In genomic region chr3:121660356-121661171, GRCh38 we compare ENCODE assay signal across 8 cellular contexts. TPM values are rescaled to one million over a fixed set of nuclear protein-coding genes. Genes with fewer than 3 reads are reported as not detected.
DNase-seq lines count a peak whose midpoint lies in the region; ATAC-seq, FAIRE-seq and TF ChIP-seq lines count a peak whose summit lies in the region.

Gene HCLS1, minus strand, starts transcription at chr3:121660903. Its CDS starts 2,556 bp downstream, at chr3:121658347.

- H3K4me1 ChIP-seq in upper lobe of right lung = peaks cover 8% of the 10 kb centered on the region

- peak within 1 kb of the TSS; percentile 38 for H3K4me3 ChIP-seq in upper lobe of right lung

- CTCF ChIA-PET in activated CD4-positive, alpha-beta memory T cell treated with anti-CD3 and anti-CD28 coated beads for 36 hours (lab: Charles Lee) = interaction anchor here (0.6 to 1.5 kb wide), 4 partner anchors 90 to 160 kb away, joined by 3 to 11 read pairs (median 3); partner anchors contain the start of genes GOLGB1 and POLQ

- H3K4me3 Mint-ChIP-seq in activated CD4-positive, alpha-beta memory T cell treated with anti-CD3 and anti-CD28 coated beads for 36 hours = peak within 1 kb of the TSS; percentile 97
- H3K4me3 Mint-ChIP-seq in endothelial cell (ENCODE audit: unreplicated experiment) = peak within 1 kb of the TSS; percentile 63

- H3K9me3 ChIP-seq in upper lobe of right lung = no peaks in the 10 kb centered on the region

- H3K27me3 ChIP-seq in upper lobe of right lung = no peaks in the 10 kb centered on the region

- H3K27me3 Mint-ChIP-seq in activated CD4-positive, alpha-beta memory T cell treated with anti-CD3 and anti-CD28 coated beads for 36 hours = no peaks in the 10 kb centered on the region
- H3K27me3 Mint-ChIP-seq in endothelial cell (ENCODE audit: unreplicated experiment) = peaks cover 8% of the 10 kb centered on the region

- POLR2A ChIA-PET in activated CD4-positive, alpha-beta memory T cell treated with anti-CD3 and anti-CD28 coated beads for 36 hours (lab: Charles Lee) = interaction anchor here (0.9 to 2.0 kb wide), 5 partner anchors 17 to 1406 kb away, joined by 3 to 6 read pairs (median 5); partner anchors contain the start of genes GOLGB1 and PDIA5

- H3K36me3 Mint-ChIP-seq in activated CD4-positive, alpha-beta memory T cell treated with anti-CD3 and anti-CD28 coated beads for 36 hours = peaks cover 55% of the 10 kb centered on the region
- peaks cover 53% of the 10 kb centered on the region for H3K36me3 Mint-ChIP-seq in endothelial cell (ENCODE audit: low read depth, unreplicated experiment)

- H3K9me3 Mint-ChIP-seq in activated CD4-positive, alpha-beta memory T cell treated with anti-CD3 and anti-CD28 coated beads for 36 hours = peaks cover 2% of the 10 kb centered on the region
- no peaks in the 10 kb centered on the region for H3K9me3 Mint-ChIP-seq in endothelial cell (ENCODE audit: unreplicated experiment)

- intact Hi-C loops in activated CD4-positive, alpha-beta memory T cell treated with anti-CD3 and anti-CD28 coated beads for 36 hours (cut with micrococcal nuclease) = loop anchor here (1.0 to 5.0 kb wide), 10 partner anchors 74 to 1566 kb away; partner anchors contain the start of genes EAF2, GOLGB1, GSK3B and IQCB1
- intact Hi-C loops in upper lobe of right lung (cut with DNase I) = no loop called here

- H3K27ac Mint-ChIP-seq in activated CD4-positive, alpha-beta memory T cell treated with anti-CD3 and anti-CD28 coated beads for 36 hours = peak within 1 kb of the TSS; percentile 100
- H3K27ac Mint-ChIP-seq in endothelial cell (ENCODE audit: unreplicated experiment) = peak within 1 kb of the TSS; percentile 92

- no peak for FAIRE-seq in HTR-8/SVneo (lab: Jason Lieb, UNC)

- peak; percentile 86 for ATAC-seq in upper lobe of right lung

- DNase-seq in CD1c-positive myeloid dendritic cell (ENCODE audit: extremely low spot score) = peak; percentile 88
- DNase-seq in GM20000 (ENCODE audit: low spot score) = peak; percentile 78
- DNase-seq in HTR-8/SVneo (ENCODE audit: insufficient read length, low spot score) = peak; percentile 11
- DNase-seq in activated CD4-positive, alpha-beta memory T cell treated with anti-CD3 and anti-CD28 coated beads for 36 hours = peak; percentile 83
- DNase-seq in endothelial cell (ENCODE audit: low spot score) = peak; percentile 21
- peak; percentile 77 for DNase-seq in pons (ENCODE audit: low spot score)
- peak; percentile 76 for DNase-seq in upper lobe of right lung
- DNase-seq in occipital lobe (lab: John Stamatoyannopoulos, UW) = no peak

- TF ChIP-seq CTCF in GM20000 (IDR thresholded peaks at IDR 0.05; ENCODE audit: extremely low read depth, missing control alignments) = no peak
- no peak for TF ChIP-seq CTCF in endothelial cell (IDR thresholded peaks at IDR 0.05; ENCODE audit: unreplicated experiment)
- TF ChIP-seq CTCF in upper lobe of right lung (IDR thresholded peaks at IDR 0.05) = no peak

- H3K36me3 ChIP-seq in upper lobe of right lung = peaks cover 29% of the 10 kb centered on the region

- peak within 1 kb of the TSS; percentile 77 for H3K27ac ChIP-seq in upper lobe of right lung

- peaks cover 47% of the 10 kb centered on the region for H3K4me1 Mint-ChIP-seq in activated CD4-positive, alpha-beta memory T cell treated with anti-CD3 and anti-CD28 coated beads for 36 hours (ENCODE audit: low read depth)
- H3K4me1 Mint-ChIP-seq in endothelial cell (ENCODE audit: unreplicated experiment) = peaks cover 34% of the 10 kb centered on the region

RNA-seq across cellular contexts. Expression of gene HCLS1, which starts in this region (rescaled TPM):
- total RNA-seq in activated CD4-positive, alpha-beta memory T cell treated with anti-CD3 and anti-CD28 coated beads for 36 hours = 100 to 1,000 TPM; 249 to 251 TPM
- 45.8 TPM for total RNA-seq in endothelial cell (ENCODE audit: unreplicated experiment)
- 76.5 TPM for total RNA-seq in upper lobe of right lung
- total RNA-seq in occipital lobe = 1.9 TPM

Comparison
In these comparisons a context has a peak if more than half of its experiments do, and no peak if none do; other contexts are left out.
1. RNA of gene HCLS1 (total RNA-seq): 249 to 251 TPM in activated CD4-positive, alpha-beta memory T cell treated with anti-CD3 and anti-CD28 coated beads for 36 hours, 76.5 TPM in upper lobe of right lung (single experiment) and 45.8 TPM in endothelial cell (single experiment); 1.9 TPM in occipital lobe (single experiment); every median in the first group is over 10 times any median in the second.